8 cellular contexts compared by ENCODE assay signal in the genomic region with DNA sequence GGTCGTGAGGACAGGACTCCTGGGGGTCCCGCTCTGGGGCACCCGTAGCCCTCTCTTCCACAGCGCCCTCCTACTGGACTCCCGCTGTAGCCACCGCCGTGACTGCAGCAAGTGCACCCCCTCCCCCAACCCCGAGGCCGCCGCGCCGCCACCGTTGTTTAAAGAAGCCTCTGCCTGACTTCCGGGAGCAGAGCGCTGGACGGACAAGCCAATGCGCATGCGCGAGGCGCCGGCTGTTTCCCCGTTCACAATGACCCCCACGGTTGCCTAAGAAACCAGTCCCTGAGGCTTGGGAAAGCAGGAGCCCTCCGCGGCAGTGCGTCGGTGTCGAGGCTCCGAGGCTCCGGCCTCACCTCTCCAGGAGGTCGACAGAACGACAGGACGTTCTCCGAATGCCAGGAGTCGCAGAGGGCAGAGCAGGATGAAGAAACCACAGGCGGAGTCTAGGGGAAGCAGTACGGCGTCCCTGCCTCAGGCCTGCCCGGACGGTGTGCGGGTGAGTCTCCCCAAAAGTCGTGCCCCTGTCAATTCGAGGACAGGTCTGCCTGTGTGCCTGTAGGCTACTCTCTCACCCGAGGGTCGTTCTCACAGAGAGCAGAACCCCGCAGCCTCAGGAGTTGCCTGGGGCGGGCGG.
DNase-seq lines count a peak whose midpoint lies in the region; ATAC-seq and TF ChIP-seq lines count a peak whose summit lies in the region.

No MANE protein-coding gene starts in this region.

- H3K4me1 Mint-ChIP-seq in activated naive CD4-positive, alpha-beta T cell treated with anti-CD3 and anti-CD28 coated beads for 36 hours (ENCODE audit: low read depth): no peaks in the 10 kb centered on the region
- peaks cover 8% of the 10 kb centered on the region in 2 donors for H3K4me1 Mint-ChIP-seq in immature natural killer cell
- H3K4me1 Mint-ChIP-seq in WTC11: peaks cover 15% of the 10 kb centered on the region

- POLR2A ChIA-PET in WTC11 (lab: Charles Lee): no interaction called here

- H3K9me3 Mint-ChIP-seq in activated naive CD4-positive, alpha-beta T cell treated with anti-CD3 and anti-CD28 coated beads for 36 hours: peaks cover 41% of the 10 kb centered on the region
- H3K9me3 Mint-ChIP-seq in immature natural killer cell (peaks cover 23 to 67% (median 37%) of the 10 kb centered on the region in 6 donors), WTC11 (peaks cover 45% of the 10 kb centered on the region)

- intact Hi-C loops in activated naive CD4-positive, alpha-beta T cell treated with anti-CD3 and anti-CD28 coated beads for 36 hours (cut with micrococcal nuclease): no loop called here

- CTCF ChIA-PET in activated naive CD4-positive, alpha-beta T cell treated with anti-CD3 and anti-CD28 coated beads for 36 hours (lab: Charles Lee): no interaction called here
- CTCF ChIA-PET in WTC11 (lab: Charles Lee): no interaction called here

- H3K4me3 Mint-ChIP-seq in activated naive CD4-positive, alpha-beta T cell treated with anti-CD3 and anti-CD28 coated beads for 36 hours: no peak overlapping the region
- H3K4me3 Mint-ChIP-seq in immature natural killer cell (peak overlapping the region; percentile 79 to 93 (median 84)), WTC11 (no peak overlapping the region)

- H3K36me3 Mint-ChIP-seq in activated naive CD4-positive, alpha-beta T cell treated with anti-CD3 and anti-CD28 coated beads for 36 hours (ENCODE audit: low read depth): peaks cover 15% of the 10 kb centered on the region
- H3K36me3 Mint-ChIP-seq in immature natural killer cell (peaks cover 5 to 14% (median 6%) of the 10 kb centered on the region in 3 donors), WTC11 (peaks cover 23% of the 10 kb centered on the region)

- DNase-seq in NCI-H2171 treated with DMSO at 0.1 percent for 48 hours (lab: John Stamatoyannopoulos, UW): peak; percentile 81
- DNase-seq in activated naive CD4-positive, alpha-beta T cell treated with anti-CD3 and anti-CD28 coated beads for 36 hours: peak; percentile 11
- DNase-seq in immature natural killer cell: peak; percentile 58 to 62 (median 61)
- peak; percentile 36 for DNase-seq in stimulated activated CD4-positive, alpha-beta T cell treated with anti-CD3 and anti-CD28 coated beads, Interleukin-4, amount 100 ng/mL, for 24 hours
- DNase-seq in WTC11 (ENCODE audit: low spot score): no peak
- DNase-seq in NCI-H1436 (lab: John Stamatoyannopoulos, UW): no peak
- DNase-seq in NCI-H1694 (lab: John Stamatoyannopoulos, UW): no peak

- no peaks in the 10 kb centered on the region for H3K27me3 Mint-ChIP-seq in activated naive CD4-positive, alpha-beta T cell treated with anti-CD3 and anti-CD28 coated beads for 36 hours (ENCODE audit: low read depth)
- H3K27me3 Mint-ChIP-seq in immature natural killer cell (ENCODE audit: low read depth in 3 of 3): peaks cover 0 to 10% (median 5%) of the 10 kb centered on the region in 3 donors
- H3K27me3 Mint-ChIP-seq in WTC11 (ENCODE audit: low read depth): peaks cover 8% of the 10 kb centered on the region

- ATAC-seq in GM19328 (IDR thresholded peaks at IDR 0.05; ENCODE audit: unreplicated experiment) (no peak), WTC11 (no peak)

- no peak overlapping the region for H3K27ac Mint-ChIP-seq in activated naive CD4-positive, alpha-beta T cell treated with anti-CD3 and anti-CD28 coated beads for 36 hours
- H3K27ac Mint-ChIP-seq in immature natural killer cell (peak overlapping the region in 4 of 6 donors; percentile 28 to 81 (median 60)), WTC11 (no peak overlapping the region)

- no peak for TF ChIP-seq CTCF in WTC11 (IDR thresholded peaks at IDR 0.05)

TF ChIP-seq in WTC11, 78 proteins besides CTCF, POLR2A, EP300 and RAD21:
- TF ChIP-seq OVOL2 (CRISPR knock-in tag; IDR thresholded peaks at IDR 0.05; ENCODE audit: borderline replicate concordance): no peak
- no peak for TF ChIP-seq SOX15 (CRISPR knock-in tag; IDR thresholded peaks at IDR 0.05)
- no peak for TF ChIP-seq NR2C2 (CRISPR knock-in tag; IDR thresholded peaks at IDR 0.05)
- TF ChIP-seq EMX1 (CRISPR knock-in tag; IDR thresholded peaks at IDR 0.05): no peak
- no peak for TF ChIP-seq SP1 (CRISPR knock-in tag; conservative IDR thresholded peaks at IDR 0.05)
- no peak for TF ChIP-seq PRRX2 (CRISPR knock-in tag; IDR thresholded peaks at IDR 0.05)
- TF ChIP-seq IRF2 (CRISPR knock-in tag; IDR thresholded peaks at IDR 0.05; ENCODE audit: borderline replicate concordance, low read depth): no peak
- no peak for TF ChIP-seq ERG (CRISPR knock-in tag; IDR thresholded peaks at IDR 0.05)
- no peak for TF ChIP-seq ELF4 (CRISPR knock-in tag; IDR thresholded peaks at IDR 0.05; ENCODE audit: low read depth)
- TF ChIP-seq SMAD3 (CRISPR knock-in tag; IDR thresholded peaks at IDR 0.05; ENCODE audit: borderline replicate concordance): no peak
- no peak for TF ChIP-seq ZNF423 (CRISPR knock-in tag; IDR thresholded peaks at IDR 0.05)
- no peak for TF ChIP-seq NFYB (CRISPR knock-in tag; conservative IDR thresholded peaks at IDR 0.05; ENCODE audit: low read depth)
- TF ChIP-seq FOXJ3 (CRISPR knock-in tag; IDR thresholded peaks at IDR 0.05; ENCODE audit: borderline replicate concordance): no peak

Comparison
In these comparisons a context has a peak if more than half of its experiments do, and no peak if none do; other contexts are left out.
1. DNase-seq: peak in NCI-H2171 treated with DMSO at 0.1 percent for 48 hours (single experiment), activated naive CD4-positive, alpha-beta T cell treated with anti-CD3 and anti-CD28 coated beads for 36 hours (single experiment), immature natural killer cell (3 of 3) and stimulated activated CD4-positive, alpha-beta T cell treated with anti-CD3 and anti-CD28 coated beads, Interleukin-4, amount 100 ng/mL, for 24 hours (single experiment); none in WTC11 (single experiment), NCI-H1436 (single experiment) and NCI-H1694 (single experiment).
2. H3K27ac Mint-ChIP-seq: peak in immature natural killer cell (4 of 6); none in activated naive CD4-positive, alpha-beta T cell treated with anti-CD3 and anti-CD28 coated beads for 36 hours (single experiment) and WTC11 (single experiment).
3. H3K4me3 Mint-ChIP-seq: peak in immature natural killer cell (5 of 5); none in activated naive CD4-positive, alpha-beta T cell treated with anti-CD3 and anti-CD28 coated beads for 36 hours (single experiment) and WTC11 (single experiment).